In genomic region chr3:172520332-172520831, GRCh38 we compare ENCODE assay signal across 8 cellular contexts. TPM values are rescaled to one million over a fixed set of nuclear protein-coding genes. Genes with fewer than 3 reads are reported as not detected.
DNase-seq lines count a peak whose midpoint lies in the region; ATAC-seq and TF ChIP-seq lines count a peak whose summit lies in the region.

No MANE protein-coding gene starts in this region.

- H3K4me3 ChIP-seq in choroid plexus epithelial cell (ENCODE audit: low read depth, low read length) (no peak overlapping the region), gastrocnemius medialis (peak overlapping the region; percentile 12 to 57 (median 34)), hepatocyte (no peak overlapping the region)

- no peak overlapping the region for H2AFZ ChIP-seq in hepatocyte

- ATAC-seq in GM19328 (IDR thresholded peaks at IDR 0.05; ENCODE audit: unreplicated experiment): peak; percentile 33
- ATAC-seq in HG03460 (IDR thresholded peaks at IDR 0.05; ENCODE audit: unreplicated experiment): peak; percentile 58
- ATAC-seq in gastrocnemius medialis: no peak
- ATAC-seq in GM19035 (IDR thresholded peaks at IDR 0.05; ENCODE audit: unreplicated experiment): no peak

- TF ChIP-seq CTCF in choroid plexus epithelial cell (conservative IDR thresholded peaks at IDR 0.05; ENCODE audit: low read depth, low read length): no peak
- TF ChIP-seq CTCF in gastrocnemius medialis (IDR thresholded peaks at IDR 0.05 in 4 of 5, conservative IDR thresholded peaks at IDR 0.05 in 1 of 5): no peak
- no peak for TF ChIP-seq CTCF in hepatocyte (IDR thresholded peaks at IDR 0.05; ENCODE audit: poor library complexity)

- no peaks in the 10 kb centered on the region for H4K20me1 ChIP-seq in hepatocyte (ENCODE audit: insufficient read depth, poor library complexity, severe bottlenecking)

- WGBS in hepatocyte (ENCODE audit: low lambda C conversion rate, missing lambda C conversion rate): 79% methylated on average over 4 of the region's 4 CpGs

- H3K9me3 ChIP-seq in gastrocnemius medialis (no peaks in the 10 kb centered on the region), hepatocyte (ENCODE audit: low read depth) (no peaks in the 10 kb centered on the region)

- in situ Hi-C loops in gastrocnemius medialis (cut with MboI; ENCODE audit: low sequenced_read_pairs in 4 of 4): no loop called here

- no peaks in the 10 kb centered on the region for H3K9me2 ChIP-seq in hepatocyte (replicated peaks; ENCODE audit: insufficient read depth)

- H3K27ac ChIP-seq in gastrocnemius medialis (peak overlapping the region; percentile 7 to 70 (median 52)), hepatocyte (no peak overlapping the region)

- no peak for TF ChIP-seq POLR2A in gastrocnemius medialis (IDR thresholded peaks at IDR 0.05)

- DNase-seq in AG20443 (ENCODE audit: low spot score): peak; percentile 68
- peak; percentile 52 for DNase-seq in choroid plexus epithelial cell (ENCODE audit: low read depth)
- DNase-seq in gastrocnemius medialis: no peak
- DNase-seq in hepatocyte (ENCODE audit: low spot score): no peak
- DNase-seq in cortex of kidney (lab: John Stamatoyannopoulos, UW): no peak

- H3K4me2 ChIP-seq in hepatocyte: no peak overlapping the region

- H3K79me2 ChIP-seq in hepatocyte: peaks cover 11% of the 10 kb centered on the region

- peaks cover 16 to 27% of the 10 kb centered on the region in 2 donors for H3K4me1 ChIP-seq in gastrocnemius medialis
- peaks cover 7% of the 10 kb centered on the region for H3K4me1 ChIP-seq in hepatocyte (ENCODE audit: insufficient read depth)

- H3K36me3 ChIP-seq in gastrocnemius medialis (no peaks in the 10 kb centered on the region), hepatocyte (replicated peaks; ENCODE audit: insufficient read depth, low read depth) (no peaks in the 10 kb centered on the region)

- intact Hi-C loops in gastrocnemius medialis (cut with DNase I; ENCODE audit: low total_unique reads): loop anchor here (5.0 kb wide), 1 partner anchor 42 kb away; no protein-coding TSS in a partner anchor

- no peaks in the 10 kb centered on the region for H3K27me3 ChIP-seq in gastrocnemius medialis
- no peaks in the 10 kb centered on the region for H3K27me3 ChIP-seq in hepatocyte

RNA-seq across cellular contexts. Expression of gene TNFSF10, which starts 2.8 kb away (rescaled TPM):
- total RNA-seq in gastrocnemius medialis (10 to 100 TPM; 10.2 to 32.8 (median 24.3) TPM), hepatocyte (21.3 and 21.9 TPM in 2 replicates)
- 12.7 and 13.0 TPM in 2 replicates for polyA plus RNA-seq in hepatocyte

Comparison
In these comparisons a context has a peak if more than half of its experiments do, and no peak if none do; other contexts are left out.
1. DNase-seq: peak in AG20443 (single experiment) and choroid plexus epithelial cell (single experiment); none in gastrocnemius medialis (0 of 2), hepatocyte (single experiment) and cortex of kidney (single experiment).
2. ATAC-seq: peak in GM19328 (single experiment) and HG03460 (single experiment); none in gastrocnemius medialis (0 of 2) and GM19035 (single experiment).
3. H3K4me3 ChIP-seq: peak in gastrocnemius medialis (4 of 4); none in choroid plexus epithelial cell (single experiment) and hepatocyte (single experiment).